In genomic region chr9:131889437-131890244, GRCh38 we compare ENCODE assay signal across 2 cellular contexts.
TF ChIP-seq lines count a peak whose summit lies in the region.

No MANE protein-coding gene starts in this region.

TF ChIP-seq in SK-N-SH, 30 proteins besides CTCF, POLR2A, EP300 and RAD21 (continued from another document):
- no peak for TF ChIP-seq REST (IDR thresholded peaks at IDR 0.05; ENCODE audit: low read depth, low read length)
- peak; percentile 52 for TF ChIP-seq TCF12 (IDR thresholded peaks at IDR 0.05)
- TF ChIP-seq FOXJ3 (CRISPR knock-in tag; IDR thresholded peaks at IDR 0.05), result peak; percentile 85
- no peak for TF ChIP-seq USF1 (IDR thresholded peaks at IDR 0.05; ENCODE audit: borderline replicate concordance, low read depth)
- peak; percentile 93 for TF ChIP-seq MXI1 (IDR thresholded peaks at IDR 0.05; ENCODE audit: low read depth, low read length)
- peak; percentile 20; the same call in 1 of the 2 replicates for TF ChIP-seq NFIC (IDR thresholded peaks at IDR 0.05; ENCODE audit: borderline replicate concordance)

TF ChIP-seq in HepG2, 621 proteins besides CTCF, POLR2A, EP300 and RAD21 (continued from another document):
- TF ChIP-seq MTF2 (CRISPR knock-in tag; IDR thresholded peaks at IDR 0.05; ENCODE audit: borderline replicate concordance) (no peak), ZBTB43 (CRISPR knock-in tag; conservative IDR thresholded peaks at IDR 0.05) (no peak), ZNF557 (CRISPR knock-in tag; IDR thresholded peaks at IDR 0.05) (no peak), ZNF678 (CRISPR knock-in tag; IDR thresholded peaks at IDR 0.05) (no peak), ZBTB38 (CRISPR knock-in tag; IDR thresholded peaks at IDR 0.05) (no peak)
